ENCODE assay signal across 1 cellular context in genomic region chr9:120397453-120397852, GRCh38.
TF ChIP-seq lines count a peak whose summit lies in the region.

No MANE protein-coding gene starts in this region.

TF ChIP-seq in K562, 482 proteins besides CTCF, POLR2A, EP300 and RAD21 (continued from another document):
- TF ChIP-seq AFF1 (IDR thresholded peaks at IDR 0.05; ENCODE audit: low read depth in 1 of 2, partially characterized antibody in 2 of 2), result no peak
TF ChIP-seq in K562: peak in this region for 2.
